In genomic region chr2:27133195-27133875, GRCh38 we compare ENCODE assay signal across 9 cellular contexts. TPM values are rescaled to one million over a fixed set of nuclear protein-coding genes. Genes with fewer than 3 reads are reported as not detected.
DNase-seq lines count a peak whose midpoint lies in the region; ATAC-seq and TF ChIP-seq lines count a peak whose summit lies in the region.
"Had no signal": no experiment of that assay in that cellular context is flagged by ENCODE, and none has a peak within 500 bp of the region (broad histone marks: within the 10 kb centered on the region; RNA-seq: fewer than 3 reads in every experiment).

No MANE protein-coding gene starts in this region.

- no peaks in the 10 kb centered on the region for H3K27me3 ChIP-seq in HAP-1 (ENCODE audit: low read depth)
- H3K27me3 ChIP-seq in rectal smooth muscle tissue (ENCODE audit: control insufficient read depth, insufficient read depth, low read length): no peaks in the 10 kb centered on the region

- H3K9ac ChIP-seq in rectal smooth muscle tissue (ENCODE audit: low read length): no peak overlapping the region

- DNase-seq in HAP-1 (ENCODE audit: low spot score in 2 of 2) (no peak), WTC11 (ENCODE audit: low spot score) (no peak), fibroblast of villous mesenchyme (ENCODE audit: low read depth) (no peak), MV-4-11 (lab: John Stamatoyannopoulos, UW) (no peak), LoVo (ENCODE audit: low spot score) (no peak)

- CTCF ChIA-PET in WTC11 (lab: Charles Lee): interaction anchor here (0.7 to 3.3 kb wide), 39 partner anchors 10 to 172 kb away, joined by 3 to 50 read pairs (median 5); partner anchors contain the start of genes ABHD1, ATRAID, CAD and CGREF1

- peak overlapping the region; percentile 41; the same call in 1 of the 2 replicates for H3K27ac Mint-ChIP-seq in WTC11

- no peak overlapping the region for H3K27ac ChIP-seq in rectal smooth muscle tissue (ENCODE audit: low read depth, low read length)

- POLR2A ChIA-PET in WTC11 (lab: Charles Lee): interaction anchor here (0.6 to 1.7 kb wide), 12 partner anchors 9 to 362 kb away, joined by 3 to 9 read pairs (median 4); partner anchors contain the start of genes ABHD1, ATRAID, CAD and CGREF1

- H3K36me3 ChIP-seq in HAP-1 (replicated peaks) (peaks cover 38% of the 10 kb centered on the region), rectal smooth muscle tissue (ENCODE audit: control insufficient read depth, insufficient read depth, low read length) (peaks cover 23% of the 10 kb centered on the region)

- peak overlapping the region; percentile 85 for H3K4me3 ChIP-seq in HAP-1
- H3K4me3 ChIP-seq in fibroblast of villous mesenchyme (ENCODE audit: low read depth, low read length): peak overlapping the region; percentile 93
- H3K4me3 ChIP-seq in rectal smooth muscle tissue (ENCODE audit: low read length): peak overlapping the region; percentile 91

- peaks cover 21% of the 10 kb centered on the region for H3K36me3 Mint-ChIP-seq in WTC11

- H3K9me3 Mint-ChIP-seq in WTC11: no peaks in the 10 kb centered on the region

- H3K4me1 Mint-ChIP-seq in WTC11: peaks cover 14% of the 10 kb centered on the region

- in situ Hi-C loops in HAP-1 (cut with MboI; ENCODE audit: low sequenced_read_pairs): no loop called here

- H3K9me3 ChIP-seq in HAP-1: no peaks in the 10 kb centered on the region

- TF ChIP-seq CTCF in WTC11 (IDR thresholded peaks at IDR 0.05) (no peak), fibroblast of villous mesenchyme (IDR thresholded peaks at IDR 0.05; ENCODE audit: insufficient read depth, low read depth, low read length) (no peak)

- no peak for ATAC-seq in WTC11
- ATAC-seq in GM19467 (IDR thresholded peaks at IDR 0.05; ENCODE audit: unreplicated experiment): no peak
- ATAC-seq in GM21529 (IDR thresholded peaks at IDR 0.05; ENCODE audit: unreplicated experiment): no peak

- peaks cover 4% of the 10 kb centered on the region for H3K27me3 Mint-ChIP-seq in WTC11 (ENCODE audit: low read depth)

- H3K4me3 Mint-ChIP-seq in WTC11: peak overlapping the region; percentile 90

- H3K4me1 ChIP-seq in HAP-1: peaks cover 9% of the 10 kb centered on the region
- H3K4me1 ChIP-seq in rectal smooth muscle tissue (ENCODE audit: control insufficient read depth, insufficient read depth, low read length): peaks cover 7% of the 10 kb centered on the region

TF ChIP-seq in WTC11, 78 proteins besides CTCF, POLR2A, EP300 and RAD21:
- TF ChIP-seq FOXK1 (CRISPR knock-in tag; IDR thresholded peaks at IDR 0.05): no peak
- TF ChIP-seq ZBTB43 (CRISPR knock-in tag; IDR thresholded peaks at IDR 0.05): no peak
- no peak for TF ChIP-seq ZNF396 (CRISPR knock-in tag; IDR thresholded peaks at IDR 0.05; ENCODE audit: borderline replicate concordance)
- TF ChIP-seq NR3C1 (CRISPR knock-in tag; conservative IDR thresholded peaks at IDR 0.05; ENCODE audit: low read depth): no peak
- no peak for TF ChIP-seq ZNF416 (CRISPR knock-in tag; IDR thresholded peaks at IDR 0.05)
- no peak for TF ChIP-seq ZNF317 (CRISPR knock-in tag; IDR thresholded peaks at IDR 0.05; ENCODE audit: borderline replicate concordance, low read depth)
- TF ChIP-seq TEAD4 (CRISPR knock-in tag; IDR thresholded peaks at IDR 0.05): no peak
- no peak for TF ChIP-seq MAX (CRISPR knock-in tag; IDR thresholded peaks at IDR 0.05)
- no peak for TF ChIP-seq TEAD1 (CRISPR knock-in tag; IDR thresholded peaks at IDR 0.05)
- no peak for TF ChIP-seq PRDM15 (CRISPR knock-in tag; IDR thresholded peaks at IDR 0.05)
- TF ChIP-seq ZNF671 (CRISPR knock-in tag; IDR thresholded peaks at IDR 0.05): no peak
- no peak for TF ChIP-seq E2F4 (CRISPR knock-in tag; IDR thresholded peaks at IDR 0.05; ENCODE audit: borderline replicate concordance, low read depth)
- no peak for TF ChIP-seq ELF4 (CRISPR knock-in tag; IDR thresholded peaks at IDR 0.05; ENCODE audit: low read depth)

RNA-seq across cellular contexts. Expression of gene PREB, which starts 1.1 kb away (rescaled TPM):
- total RNA-seq in WTC11 (2021) (56.7 to 69.2 TPM (median 56.7 TPM) in 3 replicates), fibroblast of villous mesenchyme (39.3 and 45.3 TPM in 2 replicates)

RNA-seq across cellular contexts. Expression of gene PRR30, which starts 5.9 kb away (rescaled TPM):
- total RNA-seq in WTC11 (2021) (not detected in 3 replicates), fibroblast of villous mesenchyme (not detected in 2 replicates)
- total RNA-seq: T-helper 1 cell treated with Interleukin-12 subunit alpha and Interleukin-12 subunit beta and Interleukin-4 antibody, amounts not matched to agents 30 ng/mL and 1 ng/mL, for 36 hours had no signal

RNA-seq across cellular contexts. Expression of gene ABHD1, which starts 9.7 kb away (rescaled TPM):
- 0.31 to 0.62 TPM (median 0.53 TPM) in 3 replicates for total RNA-seq in WTC11 (2021)
- under 0.01 TPM in 1 of 2 replicates, not detected in the other for total RNA-seq in fibroblast of villous mesenchyme

RNA-seq across cellular contexts. Expression of gene CGREF1, which starts 14.4 kb away (rescaled TPM):
- total RNA-seq in WTC11 (2021) (3.5 to 4.0 TPM (median 3.8 TPM) in 3 replicates), fibroblast of villous mesenchyme (under 0.01 TPM in 2 replicates)

RNA-seq across cellular contexts. Expression of gene TCF23, which starts 15.5 kb away (rescaled TPM):
- 0.05 to 0.14 TPM (median 0.13 TPM) in 3 replicates for total RNA-seq in WTC11 (2021)
- not detected in 2 replicates for total RNA-seq in fibroblast of villous mesenchyme
